Comparison of ENCODE assay signal across 15 cellular contexts in the genomic region with DNA sequence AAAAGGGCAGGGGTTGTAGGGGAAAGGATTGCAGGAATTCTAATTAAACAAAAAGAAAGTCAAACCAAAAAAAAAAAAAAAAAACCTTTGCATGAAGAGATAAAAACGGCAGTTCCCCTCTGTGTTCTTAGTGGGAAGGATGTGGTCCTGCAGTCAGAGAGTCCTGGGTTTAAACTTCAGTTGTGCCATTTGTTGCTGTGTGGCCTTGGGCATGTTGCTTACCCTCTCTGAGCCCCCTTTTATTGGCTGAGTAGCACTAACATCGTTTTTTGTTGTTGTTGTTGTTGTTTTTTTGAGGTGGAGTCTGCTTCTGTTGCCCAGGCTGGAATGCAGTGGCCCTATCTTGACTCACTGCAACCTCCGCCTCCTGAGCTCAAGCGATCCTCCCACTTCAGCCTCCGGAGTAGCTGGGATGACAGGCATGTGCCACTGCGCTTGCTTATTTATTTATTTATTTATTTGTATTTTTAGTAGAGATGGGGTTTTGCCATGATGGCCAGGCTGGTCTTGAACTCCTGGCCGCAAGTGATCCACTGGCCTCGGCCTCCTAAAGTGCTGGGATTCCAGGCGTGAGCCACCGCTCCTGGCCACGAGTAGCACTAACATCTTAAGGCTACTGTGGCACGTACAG.
A peak's percentile ranks its signal among the peaks of the same experiment; 100 is the strongest.
DNase-seq lines count a peak whose midpoint lies in the region; ATAC-seq and TF ChIP-seq lines count a peak whose summit lies in the region.
"Had no signal": no experiment of that assay in that cellular context is flagged by ENCODE, and none has a peak within 500 bp of the region (broad histone marks: within the 10 kb centered on the region; RNA-seq: fewer than 3 reads in every experiment).

No MANE protein-coding gene starts in this region.

- 81% methylated on average over 12 of the region's 12 CpGs for WGBS in suprapubic skin

- no peak for TF ChIP-seq EP300 in suprapubic skin (IDR thresholded peaks at IDR 0.05)

- CTCF ChIA-PET in activated naive CD4-positive, alpha-beta T cell treated with anti-CD3 and anti-CD28 coated beads for 36 hours (lab: Charles Lee): interaction anchor here (0.9 to 1.0 kb wide), 2 partner anchors 8 to 94 kb away, joined by 3 read pairs; no protein-coding TSS in a partner anchor

- H3K27me3 Mint-ChIP-seq in activated naive CD4-positive, alpha-beta T cell treated with anti-CD3 and anti-CD28 coated beads for 36 hours (ENCODE audit: low read depth): no peaks in the 10 kb centered on the region
- no peaks in the 10 kb centered on the region for H3K27me3 Mint-ChIP-seq in activated naive CD8-positive, alpha-beta T cell treated with anti-CD3 and anti-CD28 coated beads for 36 hours

- no peaks in the 10 kb centered on the region for H3K4me1 ChIP-seq in suprapubic skin
- H3K4me1 ChIP-seq: breast epithelium, prostate gland, tibial artery had no signal

- peaks cover 28% of the 10 kb centered on the region for H3K36me3 Mint-ChIP-seq in activated naive CD4-positive, alpha-beta T cell treated with anti-CD3 and anti-CD28 coated beads for 36 hours (ENCODE audit: low read depth)
- H3K36me3 Mint-ChIP-seq in activated naive CD8-positive, alpha-beta T cell treated with anti-CD3 and anti-CD28 coated beads for 36 hours: peaks cover 45% of the 10 kb centered on the region

- ATAC-seq in HG02981 (IDR thresholded peaks at IDR 0.05; ENCODE audit: unreplicated experiment) (peak; percentile 14), HG02763 (IDR thresholded peaks at IDR 0.05; ENCODE audit: unreplicated experiment) (no peak), HG03097 (IDR thresholded peaks at IDR 0.05; ENCODE audit: low FRiP score, unreplicated experiment) (no peak)

- H3K9me3 Mint-ChIP-seq in activated naive CD4-positive, alpha-beta T cell treated with anti-CD3 and anti-CD28 coated beads for 36 hours: peaks cover 5% of the 10 kb centered on the region
- peaks cover 4% of the 10 kb centered on the region for H3K9me3 Mint-ChIP-seq in activated naive CD8-positive, alpha-beta T cell treated with anti-CD3 and anti-CD28 coated beads for 36 hours

- intact Hi-C loops in activated naive CD4-positive, alpha-beta T cell treated with anti-CD3 and anti-CD28 coated beads for 36 hours (cut with micrococcal nuclease): no loop called here

- H3K27me3 ChIP-seq in suprapubic skin: no peaks in the 10 kb centered on the region
- H3K27me3 ChIP-seq: breast epithelium had no signal

- H3K4me1 Mint-ChIP-seq in activated naive CD4-positive, alpha-beta T cell treated with anti-CD3 and anti-CD28 coated beads for 36 hours (ENCODE audit: low read depth): peaks cover 33% of the 10 kb centered on the region
- H3K4me1 Mint-ChIP-seq in activated naive CD8-positive, alpha-beta T cell treated with anti-CD3 and anti-CD28 coated beads for 36 hours: peaks cover 42% of the 10 kb centered on the region

- no peak for TF ChIP-seq POLR2A in suprapubic skin (IDR thresholded peaks at IDR 0.05)

- peak; percentile 4 for DNase-seq in activated naive CD4-positive, alpha-beta T cell treated with anti-CD3 and anti-CD28 coated beads for 36 hours
- DNase-seq in activated naive CD4-positive, alpha-beta T cell (lab: John Stamatoyannopoulos, UW): no peak
- DNase-seq in activated naive CD8-positive, alpha-beta T cell treated with anti-CD3 and anti-CD28 coated beads for 36 hours: no peak
- peak; percentile 24 to 52 for DNase-seq in suprapubic skin (ENCODE audit: low spot score in 2 of 2)
- no peak for DNase-seq in activated effector memory CD4-positive, alpha-beta T cell treated with anti-CD3 and anti-CD28 coated beads, Interleukin-2, amount 50 U/mL, for 16 hours
- DNase-seq: mesendoderm, NCI-H2029 had no signal

- H3K9me3 ChIP-seq in suprapubic skin: no peaks in the 10 kb centered on the region
- H3K9me3 ChIP-seq: breast epithelium, prostate gland, tibial artery had no signal

- no peak overlapping the region for H3K27ac ChIP-seq in suprapubic skin
- H3K27ac ChIP-seq: breast epithelium, epithelial cell of prostate, KMS-11, prostate gland, tibial artery had no signal

- peak overlapping the region; percentile 44 for H3K27ac Mint-ChIP-seq in activated naive CD4-positive, alpha-beta T cell treated with anti-CD3 and anti-CD28 coated beads for 36 hours
- H3K27ac Mint-ChIP-seq in activated naive CD8-positive, alpha-beta T cell treated with anti-CD3 and anti-CD28 coated beads for 36 hours: peak overlapping the region; percentile 65

- no peaks in the 10 kb centered on the region for H3K36me3 ChIP-seq in suprapubic skin
- H3K36me3 ChIP-seq: breast epithelium, prostate gland, tibial artery had no signal

- no peak overlapping the region for H3K4me3 Mint-ChIP-seq in activated naive CD4-positive, alpha-beta T cell treated with anti-CD3 and anti-CD28 coated beads for 36 hours
- H3K4me3 Mint-ChIP-seq in activated naive CD8-positive, alpha-beta T cell treated with anti-CD3 and anti-CD28 coated beads for 36 hours: no peak overlapping the region

- H3K4me3 ChIP-seq in suprapubic skin: no peak overlapping the region
- H3K4me3 ChIP-seq: breast epithelium, prostate gland, tibial artery had no signal

- TF ChIP-seq CTCF in suprapubic skin (IDR thresholded peaks at IDR 0.05): no peak

Comparison
In these comparisons a context has a peak if more than half of its experiments do, and no peak if none do; other contexts are left out.
1. DNase-seq: peak in activated naive CD4-positive, alpha-beta T cell treated with anti-CD3 and anti-CD28 coated beads for 36 hours (single experiment) and suprapubic skin (2 of 2); none in activated naive CD4-positive, alpha-beta T cell (0 of 4), activated naive CD8-positive, alpha-beta T cell treated with anti-CD3 and anti-CD28 coated beads for 36 hours (single experiment) and activated effector memory CD4-positive, alpha-beta T cell treated with anti-CD3 and anti-CD28 coated beads, Interleukin-2, amount 50 U/mL, for 16 hours (single experiment).